ENCODE assay signal across 1 cellular context in the genomic region with DNA sequence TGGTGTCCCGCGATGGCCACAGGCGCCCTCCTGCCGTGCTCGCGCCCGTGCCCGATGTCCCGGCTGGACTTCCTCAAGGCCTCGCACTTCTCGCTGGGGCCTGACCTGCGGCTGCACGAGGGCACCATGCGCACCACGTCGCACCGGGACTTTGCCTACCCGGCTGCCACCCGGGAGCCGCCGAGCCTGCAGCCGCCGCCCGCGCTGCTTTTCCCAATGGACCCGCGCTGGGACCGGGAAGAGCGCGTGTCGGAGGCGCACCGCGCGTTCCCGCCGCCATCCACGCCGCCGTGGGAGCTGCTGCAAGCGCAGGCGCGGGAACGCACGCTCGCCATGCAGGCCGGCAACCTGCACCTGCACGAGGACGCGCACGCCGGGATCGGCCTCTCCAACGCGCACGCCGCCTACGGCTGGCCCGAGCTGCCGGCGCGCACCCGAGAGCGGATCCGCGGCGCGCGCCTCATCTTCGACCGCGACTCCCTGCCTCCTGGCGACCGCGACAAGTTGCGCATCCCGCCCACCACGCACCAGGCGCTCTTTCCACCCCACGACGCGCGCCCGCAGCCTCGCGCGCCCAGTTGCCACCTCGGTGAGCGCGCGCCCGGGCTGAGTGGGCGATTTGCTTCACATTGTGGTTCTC.
TF ChIP-seq lines count a peak whose summit lies in the region.

No MANE protein-coding gene starts in this region.

TF ChIP-seq in HepG2, 621 proteins besides CTCF, POLR2A, EP300 and RAD21 (continued from another document and continues in another):
- TF ChIP-seq, protein P1, sequence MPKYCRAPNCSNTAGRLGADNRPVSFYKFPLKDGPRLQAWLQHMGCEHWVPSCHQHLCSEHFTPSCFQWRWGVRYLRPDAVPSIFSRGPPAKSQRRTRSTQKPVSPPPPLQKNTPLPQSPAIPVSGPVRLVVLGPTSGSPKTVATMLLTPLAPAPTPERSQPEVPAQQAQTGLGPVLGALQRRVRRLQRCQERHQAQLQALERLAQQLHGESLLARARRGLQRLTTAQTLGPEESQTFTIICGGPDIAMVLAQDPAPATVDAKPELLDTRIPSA (CRISPR knock-in tag; IDR thresholded peaks at IDR 0.05; ENCODE audit: borderline replicate concordance) = no peak
- no peak for TF ChIP-seq CBX1 (IDR thresholded peaks at IDR 0.05; ENCODE audit: low read depth)
- peak; percentile 32 for TF ChIP-seq SP2 (CRISPR knock-in tag; IDR thresholded peaks at IDR 0.05)
- TF ChIP-seq, protein P2, sequence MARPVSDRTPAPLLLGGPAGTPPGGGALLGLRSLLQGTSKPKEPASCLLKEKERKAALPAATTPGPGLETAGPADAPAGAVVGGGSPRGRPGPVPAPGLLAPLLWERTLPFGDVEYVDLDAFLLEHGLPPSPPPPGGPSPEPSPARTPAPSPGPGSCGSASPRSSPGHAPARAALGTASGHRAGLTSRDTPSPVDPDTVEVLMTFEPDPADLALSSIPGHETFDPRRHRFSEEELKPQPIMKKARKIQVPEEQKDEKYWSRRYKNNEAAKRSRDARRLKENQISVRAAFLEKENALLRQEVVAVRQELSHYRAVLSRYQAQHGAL (CRISPR knock-in tag; IDR thresholded peaks at IDR 0.05; ENCODE audit: not compliant biosample characterization) = no peak
- TF ChIP-seq, protein P3, sequence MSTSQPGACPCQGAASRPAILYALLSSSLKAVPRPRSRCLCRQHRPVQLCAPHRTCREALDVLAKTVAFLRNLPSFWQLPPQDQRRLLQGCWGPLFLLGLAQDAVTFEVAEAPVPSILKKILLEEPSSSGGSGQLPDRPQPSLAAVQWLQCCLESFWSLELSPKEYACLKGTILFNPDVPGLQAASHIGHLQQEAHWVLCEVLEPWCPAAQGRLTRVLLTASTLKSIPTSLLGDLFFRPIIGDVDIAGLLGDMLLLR (CRISPR knock-in tag; IDR thresholded peaks at IDR 0.05) = peak; percentile 84
- TF ChIP-seq WIZ (CRISPR knock-in tag; IDR thresholded peaks at IDR 0.05) = 0 out of 2 replicates have a peak, but pooled peaks have one; percentile 59
- no peak for TF ChIP-seq TCF12 (IDR thresholded peaks at IDR 0.05)
- TF ChIP-seq TCF12 (CRISPR knock-in tag; IDR thresholded peaks at IDR 0.05) = peak; percentile 39; the same call in 1 of the 2 replicates
- no peak for TF ChIP-seq ZKSCAN1 (IDR thresholded peaks at IDR 0.05; ENCODE audit: low read length)
- no peak for TF ChIP-seq ZKSCAN8 (CRISPR knock-in tag; IDR thresholded peaks at IDR 0.05; ENCODE audit: borderline replicate concordance)
- no peak for TF ChIP-seq SOX6 (IDR thresholded peaks at IDR 0.05)
- TF ChIP-seq SOX6 (CRISPR knock-in tag; IDR thresholded peaks at IDR 0.05) = no peak
- TF ChIP-seq NR2F1 (CRISPR knock-in tag; IDR thresholded peaks at IDR 0.05) = no peak
- no peak for TF ChIP-seq RFX3 (CRISPR knock-in tag; IDR thresholded peaks at IDR 0.05)
- no peak for TF ChIP-seq ZNF136 (CRISPR knock-in tag; IDR thresholded peaks at IDR 0.05; ENCODE audit: low read depth)
- TF ChIP-seq, protein P4, sequence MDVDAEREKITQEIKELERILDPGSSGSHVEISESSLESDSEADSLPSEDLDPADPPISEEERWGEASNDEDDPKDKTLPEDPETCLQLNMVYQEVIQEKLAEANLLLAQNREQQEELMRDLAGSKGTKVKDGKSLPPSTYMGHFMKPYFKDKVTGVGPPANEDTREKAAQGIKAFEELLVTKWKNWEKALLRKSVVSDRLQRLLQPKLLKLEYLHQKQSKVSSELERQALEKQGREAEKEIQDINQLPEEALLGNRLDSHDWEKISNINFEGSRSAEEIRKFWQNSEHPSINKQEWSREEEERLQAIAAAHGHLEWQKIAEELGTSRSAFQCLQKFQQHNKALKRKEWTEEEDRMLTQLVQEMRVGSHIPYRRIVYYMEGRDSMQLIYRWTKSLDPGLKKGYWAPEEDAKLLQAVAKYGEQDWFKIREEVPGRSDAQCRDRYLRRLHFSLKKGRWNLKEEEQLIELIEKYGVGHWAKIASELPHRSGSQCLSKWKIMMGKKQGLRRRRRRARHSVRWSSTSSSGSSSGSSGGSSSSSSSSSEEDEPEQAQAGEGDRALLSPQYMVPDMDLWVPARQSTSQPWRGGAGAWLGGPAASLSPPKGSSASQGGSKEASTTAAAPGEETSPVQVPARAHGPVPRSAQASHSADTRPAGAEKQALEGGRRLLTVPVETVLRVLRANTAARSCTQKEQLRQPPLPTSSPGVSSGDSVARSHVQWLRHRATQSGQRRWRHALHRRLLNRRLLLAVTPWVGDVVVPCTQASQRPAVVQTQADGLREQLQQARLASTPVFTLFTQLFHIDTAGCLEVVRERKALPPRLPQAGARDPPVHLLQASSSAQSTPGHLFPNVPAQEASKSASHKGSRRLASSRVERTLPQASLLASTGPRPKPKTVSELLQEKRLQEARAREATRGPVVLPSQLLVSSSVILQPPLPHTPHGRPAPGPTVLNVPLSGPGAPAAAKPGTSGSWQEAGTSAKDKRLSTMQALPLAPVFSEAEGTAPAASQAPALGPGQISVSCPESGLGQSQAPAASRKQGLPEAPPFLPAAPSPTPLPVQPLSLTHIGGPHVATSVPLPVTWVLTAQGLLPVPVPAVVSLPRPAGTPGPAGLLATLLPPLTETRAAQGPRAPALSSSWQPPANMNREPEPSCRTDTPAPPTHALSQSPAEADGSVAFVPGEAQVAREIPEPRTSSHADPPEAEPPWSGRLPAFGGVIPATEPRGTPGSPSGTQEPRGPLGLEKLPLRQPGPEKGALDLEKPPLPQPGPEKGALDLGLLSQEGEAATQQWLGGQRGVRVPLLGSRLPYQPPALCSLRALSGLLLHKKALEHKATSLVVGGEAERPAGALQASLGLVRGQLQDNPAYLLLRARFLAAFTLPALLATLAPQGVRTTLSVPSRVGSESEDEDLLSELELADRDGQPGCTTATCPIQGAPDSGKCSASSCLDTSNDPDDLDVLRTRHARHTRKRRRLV (CRISPR knock-in tag; IDR thresholded peaks at IDR 0.05) = no peak
- peak; percentile 54; the same call in 1 of the 2 replicates for TF ChIP-seq MTA1 (CRISPR knock-in tag; IDR thresholded peaks at IDR 0.05; ENCODE audit: borderline replicate concordance)
- TF ChIP-seq, protein P5, sequence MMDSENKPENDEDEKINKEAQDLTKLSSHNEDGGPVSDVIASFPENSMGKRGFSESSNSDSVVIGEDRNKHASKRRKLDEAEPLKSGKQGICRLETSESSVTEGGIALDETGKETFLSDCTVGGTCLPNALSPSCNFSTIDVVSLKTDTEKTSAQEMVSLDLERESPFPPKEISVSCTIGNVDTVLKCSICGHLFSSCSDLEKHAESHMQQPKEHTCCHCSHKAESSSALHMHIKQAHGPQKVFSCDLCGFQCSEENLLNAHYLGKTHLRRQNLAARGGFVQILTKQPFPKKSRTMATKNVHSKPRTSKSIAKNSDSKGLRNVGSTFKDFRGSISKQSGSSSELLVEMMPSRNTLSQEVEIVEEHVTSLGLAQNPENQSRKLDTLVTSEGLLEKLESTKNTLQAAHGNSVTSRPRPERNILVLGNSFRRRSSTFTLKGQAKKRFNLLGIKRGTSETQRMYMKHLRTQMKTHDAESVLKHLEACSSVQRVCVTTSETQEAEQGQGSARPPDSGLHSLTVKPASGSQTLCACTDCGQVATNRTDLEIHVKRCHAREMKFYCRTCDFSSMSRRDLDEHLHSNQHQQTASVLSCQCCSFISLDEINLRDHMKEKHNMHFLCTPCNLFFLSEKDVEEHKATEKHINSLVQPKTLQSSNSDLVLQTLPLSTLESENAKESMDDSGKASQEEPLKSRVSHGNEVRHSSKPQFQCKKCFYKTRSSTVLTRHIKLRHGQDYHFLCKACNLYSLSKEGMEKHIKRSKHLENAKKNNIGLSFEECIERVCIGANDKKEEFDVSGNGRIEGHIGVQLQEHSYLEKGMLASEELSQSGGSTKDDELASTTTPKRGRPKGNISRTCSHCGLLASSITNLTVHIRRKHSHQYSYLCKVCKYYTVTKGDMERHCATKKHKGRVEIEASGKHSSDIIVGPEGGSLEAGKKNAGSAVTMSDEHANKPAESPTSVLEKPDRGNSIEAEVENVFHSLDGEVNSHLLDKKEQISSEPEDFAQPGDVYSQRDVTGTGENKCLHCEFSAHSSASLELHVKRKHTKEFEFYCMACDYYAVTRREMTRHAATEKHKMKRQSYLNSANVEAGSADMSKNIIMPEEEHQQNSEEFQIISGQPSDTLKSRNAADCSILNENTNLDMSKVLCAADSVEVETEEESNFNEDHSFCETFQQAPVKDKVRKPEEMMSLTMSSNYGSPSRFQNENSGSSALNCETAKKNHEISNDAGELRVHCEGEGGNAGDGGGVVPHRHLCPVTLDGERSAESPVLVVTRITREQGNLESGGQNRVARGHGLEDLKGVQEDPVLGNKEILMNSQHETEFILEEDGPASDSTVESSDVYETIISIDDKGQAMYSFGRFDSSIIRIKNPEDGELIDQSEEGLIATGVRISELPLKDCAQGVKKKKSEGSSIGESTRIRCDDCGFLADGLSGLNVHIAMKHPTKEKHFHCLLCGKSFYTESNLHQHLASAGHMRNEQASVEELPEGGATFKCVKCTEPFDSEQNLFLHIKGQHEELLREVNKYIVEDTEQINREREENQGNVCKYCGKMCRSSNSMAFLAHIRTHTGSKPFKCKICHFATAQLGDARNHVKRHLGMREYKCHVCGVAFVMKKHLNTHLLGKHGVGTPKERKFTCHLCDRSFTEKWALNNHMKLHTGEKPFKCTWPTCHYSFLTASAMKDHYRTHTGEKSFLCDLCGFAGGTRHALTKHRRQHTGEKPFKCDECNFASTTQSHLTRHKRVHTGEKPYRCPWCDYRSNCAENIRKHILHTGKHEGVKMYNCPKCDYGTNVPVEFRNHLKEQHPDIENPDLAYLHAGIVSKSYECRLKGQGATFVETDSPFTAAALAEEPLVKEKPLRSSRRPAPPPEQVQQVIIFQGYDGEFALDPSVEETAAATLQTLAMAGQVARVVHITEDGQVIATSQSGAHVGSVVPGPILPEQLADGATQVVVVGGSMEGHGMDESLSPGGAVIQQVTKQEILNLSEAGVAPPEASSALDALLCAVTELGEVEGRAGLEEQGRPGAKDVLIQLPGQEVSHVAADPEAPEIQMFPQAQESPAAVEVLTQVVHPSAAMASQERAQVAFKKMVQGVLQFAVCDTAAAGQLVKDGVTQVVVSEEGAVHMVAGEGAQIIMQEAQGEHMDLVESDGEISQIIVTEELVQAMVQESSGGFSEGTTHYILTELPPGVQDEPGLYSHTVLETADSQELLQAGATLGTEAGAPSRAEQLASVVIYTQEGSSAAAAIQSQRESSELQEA (CRISPR knock-in tag; IDR thresholded peaks at IDR 0.05; ENCODE audit: not compliant biosample characterization) = peak; percentile 40
- TF ChIP-seq, protein P6, sequence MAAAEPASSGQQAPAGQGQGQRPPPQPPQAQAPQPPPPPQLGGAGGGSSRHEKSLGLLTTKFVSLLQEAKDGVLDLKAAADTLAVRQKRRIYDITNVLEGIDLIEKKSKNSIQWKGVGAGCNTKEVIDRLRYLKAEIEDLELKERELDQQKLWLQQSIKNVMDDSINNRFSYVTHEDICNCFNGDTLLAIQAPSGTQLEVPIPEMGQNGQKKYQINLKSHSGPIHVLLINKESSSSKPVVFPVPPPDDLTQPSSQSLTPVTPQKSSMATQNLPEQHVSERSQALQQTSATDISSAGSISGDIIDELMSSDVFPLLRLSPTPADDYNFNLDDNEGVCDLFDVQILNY (CRISPR knock-in tag; conservative IDR thresholded peaks at IDR 0.05) = no peak
- no peak for TF ChIP-seq ISX (CRISPR knock-in tag; conservative IDR thresholded peaks at IDR 0.05)
- TF ChIP-seq ZNF777 (CRISPR knock-in tag; IDR thresholded peaks at IDR 0.05) = peak; percentile 48
- TF ChIP-seq GTF2F1 (IDR thresholded peaks at IDR 0.05; ENCODE audit: low read length) = no peak
- no peak for TF ChIP-seq KLF9 (CRISPR knock-in tag; IDR thresholded peaks at IDR 0.05; ENCODE audit: low read depth)
- TF ChIP-seq, protein P7, sequence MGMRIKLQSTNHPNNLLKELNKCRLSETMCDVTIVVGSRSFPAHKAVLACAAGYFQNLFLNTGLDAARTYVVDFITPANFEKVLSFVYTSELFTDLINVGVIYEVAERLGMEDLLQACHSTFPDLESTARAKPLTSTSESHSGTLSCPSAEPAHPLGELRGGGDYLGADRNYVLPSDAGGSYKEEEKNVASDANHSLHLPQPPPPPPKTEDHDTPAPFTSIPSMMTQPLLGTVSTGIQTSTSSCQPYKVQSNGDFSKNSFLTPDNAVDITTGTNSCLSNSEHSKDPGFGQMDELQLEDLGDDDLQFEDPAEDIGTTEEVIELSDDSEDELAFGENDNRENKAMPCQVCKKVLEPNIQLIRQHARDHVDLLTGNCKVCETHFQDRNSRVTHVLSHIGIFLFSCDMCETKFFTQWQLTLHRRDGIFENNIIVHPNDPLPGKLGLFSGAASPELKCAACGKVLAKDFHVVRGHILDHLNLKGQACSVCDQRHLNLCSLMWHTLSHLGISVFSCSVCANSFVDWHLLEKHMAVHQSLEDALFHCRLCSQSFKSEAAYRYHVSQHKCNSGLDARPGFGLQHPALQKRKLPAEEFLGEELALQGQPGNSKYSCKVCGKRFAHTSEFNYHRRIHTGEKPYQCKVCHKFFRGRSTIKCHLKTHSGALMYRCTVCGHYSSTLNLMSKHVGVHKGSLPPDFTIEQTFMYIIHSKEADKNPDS (CRISPR knock-in tag; IDR thresholded peaks at IDR 0.05) = no peak
- TF ChIP-seq SNAI1 (CRISPR knock-in tag; IDR thresholded peaks at IDR 0.05; ENCODE audit: borderline replicate concordance) = no peak
- TF ChIP-seq HDAC2 (CRISPR knock-in tag; IDR thresholded peaks at IDR 0.05) = no peak
- no peak for TF ChIP-seq ZNF549 (CRISPR knock-in tag; IDR thresholded peaks at IDR 0.05)
- TF ChIP-seq, protein P8, sequence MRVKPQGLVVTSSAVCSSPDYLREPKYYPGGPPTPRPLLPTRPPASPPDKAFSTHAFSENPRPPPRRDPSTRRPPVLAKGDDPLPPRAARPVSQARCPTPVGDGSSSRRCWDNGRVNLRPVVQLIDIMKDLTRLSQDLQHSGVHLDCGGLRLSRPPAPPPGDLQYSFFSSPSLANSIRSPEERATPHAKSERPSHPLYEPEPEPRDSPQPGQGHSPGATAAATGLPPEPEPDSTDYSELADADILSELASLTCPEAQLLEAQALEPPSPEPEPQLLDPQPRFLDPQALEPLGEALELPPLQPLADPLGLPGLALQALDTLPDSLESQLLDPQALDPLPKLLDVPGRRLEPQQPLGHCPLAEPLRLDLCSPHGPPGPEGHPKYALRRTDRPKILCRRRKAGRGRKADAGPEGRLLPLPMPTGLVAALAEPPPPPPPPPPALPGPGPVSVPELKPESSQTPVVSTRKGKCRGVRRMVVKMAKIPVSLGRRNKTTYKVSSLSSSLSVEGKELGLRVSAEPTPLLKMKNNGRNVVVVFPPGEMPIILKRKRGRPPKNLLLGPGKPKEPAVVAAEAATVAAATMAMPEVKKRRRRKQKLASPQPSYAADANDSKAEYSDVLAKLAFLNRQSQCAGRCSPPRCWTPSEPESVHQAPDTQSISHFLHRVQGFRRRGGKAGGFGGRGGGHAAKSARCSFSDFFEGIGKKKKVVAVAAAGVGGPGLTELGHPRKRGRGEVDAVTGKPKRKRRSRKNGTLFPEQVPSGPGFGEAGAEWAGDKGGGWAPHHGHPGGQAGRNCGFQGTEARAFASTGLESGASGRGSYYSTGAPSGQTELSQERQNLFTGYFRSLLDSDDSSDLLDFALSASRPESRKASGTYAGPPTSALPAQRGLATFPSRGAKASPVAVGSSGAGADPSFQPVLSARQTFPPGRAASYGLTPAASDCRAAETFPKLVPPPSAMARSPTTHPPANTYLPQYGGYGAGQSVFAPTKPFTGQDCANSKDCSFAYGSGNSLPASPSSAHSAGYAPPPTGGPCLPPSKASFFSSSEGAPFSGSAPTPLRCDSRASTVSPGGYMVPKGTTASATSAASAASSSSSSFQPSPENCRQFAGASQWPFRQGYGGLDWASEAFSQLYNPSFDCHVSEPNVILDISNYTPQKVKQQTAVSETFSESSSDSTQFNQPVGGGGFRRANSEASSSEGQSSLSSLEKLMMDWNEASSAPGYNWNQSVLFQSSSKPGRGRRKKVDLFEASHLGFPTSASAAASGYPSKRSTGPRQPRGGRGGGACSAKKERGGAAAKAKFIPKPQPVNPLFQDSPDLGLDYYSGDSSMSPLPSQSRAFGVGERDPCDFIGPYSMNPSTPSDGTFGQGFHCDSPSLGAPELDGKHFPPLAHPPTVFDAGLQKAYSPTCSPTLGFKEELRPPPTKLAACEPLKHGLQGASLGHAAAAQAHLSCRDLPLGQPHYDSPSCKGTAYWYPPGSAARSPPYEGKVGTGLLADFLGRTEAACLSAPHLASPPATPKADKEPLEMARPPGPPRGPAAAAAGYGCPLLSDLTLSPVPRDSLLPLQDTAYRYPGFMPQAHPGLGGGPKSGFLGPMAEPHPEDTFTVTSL (CRISPR knock-in tag; IDR thresholded peaks at IDR 0.05; ENCODE audit: borderline replicate concordance) = no peak
